Comparison of ENCODE assay signal across 8 cellular contexts in genomic region chr18:43620936-43621335, GRCh38.
DNase-seq lines count a peak whose midpoint lies in the region; ATAC-seq and TF ChIP-seq lines count a peak whose summit lies in the region.

No MANE protein-coding gene starts in this region.

- DNase-seq in AML-193 (lab: John Stamatoyannopoulos, UW) (peak; percentile 26 to 32), esophagus squamous epithelium (lab: John Stamatoyannopoulos, UW) (no peak), osteoblast (ENCODE audit: insufficient read length, low spot score, missing footprints) (no peak), NCI-H187 (lab: John Stamatoyannopoulos, UW) (no peak)
- DNase-seq in activated T-cell treated with anti-CD3 and anti-CD28 coated beads, Interleukin-2, amount 50 U/mL, for 1 hour = no peak

- intact Hi-C loops in esophagus squamous epithelium (cut with DNase I) = no loop called here

- H3K4me2 ChIP-seq in OCI-LY3 (ENCODE audit: low read length) = peak overlapping the region; percentile 23
- no peak overlapping the region for H3K4me2 ChIP-seq in osteoblast (ENCODE audit: insufficient read depth, low read length)

- H3K27me3 ChIP-seq in OCI-LY3 (ENCODE audit: low read depth, low read length) = no peaks in the 10 kb centered on the region
- no peaks in the 10 kb centered on the region for H3K27me3 ChIP-seq in esophagus squamous epithelium
- no peaks in the 10 kb centered on the region for H3K27me3 ChIP-seq in osteoblast (ENCODE audit: insufficient read depth, low read length)

- H3K4me3 ChIP-seq in OCI-LY3 (ENCODE audit: low read length) (no peak overlapping the region), esophagus squamous epithelium (no peak overlapping the region), osteoblast (ENCODE audit: insufficient read depth, low read length) (no peak overlapping the region)

- no peaks in the 10 kb centered on the region for H3K4me1 ChIP-seq in OCI-LY3 (ENCODE audit: low read length)
- no peaks in the 10 kb centered on the region for H3K4me1 ChIP-seq in esophagus squamous epithelium
- H3K4me1 ChIP-seq in osteoblast (ENCODE audit: insufficient read depth, low read length) = no peaks in the 10 kb centered on the region

- no peaks in the 10 kb centered on the region for H3K9me3 ChIP-seq in OCI-LY3 (ENCODE audit: insufficient read depth, low read length)
- no peaks in the 10 kb centered on the region for H3K9me3 ChIP-seq in esophagus squamous epithelium
- no peaks in the 10 kb centered on the region for H3K9me3 ChIP-seq in osteoblast (ENCODE audit: low read depth, low read length)

- 7 to 9% methylated on average over 2 of the region's 2 CpGs for WGBS in esophagus squamous epithelium, 2 donors

- H3K79me2 ChIP-seq in OCI-LY3 (ENCODE audit: low read length) = no peaks in the 10 kb centered on the region
- H3K79me2 ChIP-seq in osteoblast (ENCODE audit: insufficient read depth, low read length) = no peaks in the 10 kb centered on the region

- peak; percentile 87 for TF ChIP-seq CTCF in OCI-LY3 (IDR thresholded peaks at IDR 0.05; ENCODE audit: low read depth, low read length)
- TF ChIP-seq CTCF in esophagus squamous epithelium (IDR thresholded peaks at IDR 0.05) = peak; percentile 28 to 58 (median 36)
- TF ChIP-seq CTCF in osteoblast (IDR thresholded peaks at IDR 0.05; ENCODE audit: extremely low read depth, low read depth, low read length) = peak; percentile 55

- TF ChIP-seq POLR2A in esophagus squamous epithelium (IDR thresholded peaks at IDR 0.05) = no peak

- H2AFZ ChIP-seq in OCI-LY3 (ENCODE audit: low read depth, low read length) = no peak overlapping the region
- no peak overlapping the region for H2AFZ ChIP-seq in osteoblast (ENCODE audit: low read length)

- H3K27ac ChIP-seq in OCI-LY3 (ENCODE audit: low read length) (no peak overlapping the region), esophagus squamous epithelium (no peak overlapping the region), osteoblast (ENCODE audit: low read depth, low read length) (no peak overlapping the region)

- H3K36me3 ChIP-seq in OCI-LY3 (replicated peaks; ENCODE audit: low read depth, low read length) (no peaks in the 10 kb centered on the region), esophagus squamous epithelium (no peaks in the 10 kb centered on the region), osteoblast (ENCODE audit: insufficient read depth, low read length) (no peaks in the 10 kb centered on the region)

- H3K9ac ChIP-seq in OCI-LY3 (ENCODE audit: low read length) = no peak overlapping the region

- H4K20me1 ChIP-seq in OCI-LY3 (ENCODE audit: insufficient read depth, low read length) (no peaks in the 10 kb centered on the region), osteoblast (ENCODE audit: insufficient read depth, low read length) (no peaks in the 10 kb centered on the region)

- ATAC-seq in GM18861 (IDR thresholded peaks at IDR 0.05; ENCODE audit: unreplicated experiment) = peak; percentile 79
- peak; percentile 74 for ATAC-seq in HG03442 (IDR thresholded peaks at IDR 0.05; ENCODE audit: unreplicated experiment)

Comparison
In these comparisons a context has a peak if more than half of its experiments do, and no peak if none do; other contexts are left out.
1. DNase-seq: peak in AML-193 (2 of 2); none in esophagus squamous epithelium (single experiment), osteoblast (single experiment), activated T-cell treated with anti-CD3 and anti-CD28 coated beads, Interleukin-2, amount 50 U/mL, for 1 hour (single experiment) and NCI-H187 (0 of 2).
2. CTCF ChIP-seq: peak in every context shown above with its lines; median percentile 87 in OCI-LY3; 55 in osteoblast; 36 in esophagus squamous epithelium.